ENCODE assay signal across 9 cellular contexts in the genomic region with DNA sequence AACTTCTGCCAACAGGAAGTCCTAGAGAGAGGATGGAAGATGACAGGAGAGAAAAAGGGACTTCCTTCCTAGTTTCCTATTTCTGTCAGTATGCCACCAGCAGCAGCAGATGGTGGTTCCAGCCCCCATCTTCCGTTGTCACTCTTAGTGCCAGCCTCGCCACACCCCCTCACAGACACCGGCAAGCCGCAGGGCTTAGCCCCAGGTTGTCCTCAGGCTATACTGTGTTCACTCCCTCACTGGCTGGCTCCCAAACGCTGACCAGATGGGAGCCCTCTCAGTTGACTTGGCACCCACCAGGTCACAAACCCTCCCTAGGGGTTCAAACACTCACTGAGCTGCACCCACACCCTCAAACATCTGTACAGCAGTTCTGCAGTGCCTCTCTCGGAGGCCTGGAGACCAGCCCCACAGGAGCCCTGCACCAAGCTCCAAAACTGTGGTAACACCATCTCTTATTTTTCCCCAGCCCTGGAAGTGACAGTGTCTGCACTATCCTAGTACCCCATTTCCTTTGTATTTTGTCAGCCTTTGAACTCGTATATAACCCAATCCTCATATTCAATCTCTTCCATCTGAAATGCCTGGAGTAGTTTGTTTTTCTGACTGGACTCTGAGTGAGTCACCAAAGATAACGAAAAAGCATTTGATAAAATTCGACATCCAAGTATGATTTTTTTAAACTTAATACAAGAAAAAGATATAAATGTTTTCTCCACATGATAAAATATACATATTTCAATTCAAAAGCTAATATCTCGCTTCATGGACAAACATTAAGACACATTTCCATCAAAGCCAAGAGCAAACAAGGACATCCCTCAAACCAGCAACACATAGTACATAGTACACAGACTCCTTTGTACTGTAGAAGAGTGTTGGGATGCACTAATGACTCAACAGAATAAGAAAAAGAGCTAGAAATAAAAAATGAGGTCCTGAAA. TPM values are rescaled to one million over a fixed set of nuclear protein-coding genes. Genes with fewer than 3 reads are reported as not detected.
DNase-seq lines count a peak whose midpoint lies in the region; ATAC-seq and TF ChIP-seq lines count a peak whose summit lies in the region.
"Had no signal": no experiment of that assay in that cellular context is flagged by ENCODE, and none has a peak within 500 bp of the region (broad histone marks: within the 10 kb centered on the region; RNA-seq: fewer than 3 reads in every experiment).

No MANE protein-coding gene starts in this region.

- peak overlapping the region; percentile 55 to 68 for H3K27ac ChIP-seq in left lung
- H3K27ac ChIP-seq in aorta (ENCODE audit: low read depth in 1 of 2, low read length in 2 of 2), result peak overlapping the region; percentile 68 to 91

- H3K27me3 ChIP-seq in left lung (no peaks in the 10 kb centered on the region), aorta (ENCODE audit: control insufficient read depth in 1 of 2, insufficient read depth in 2 of 2, low read length in 1 of 2) (no peaks in the 10 kb centered on the region)

- H3K4me1 ChIP-seq in left lung (peaks cover 28 to 62% of the 10 kb centered on the region in 2 donors), aorta (ENCODE audit: control insufficient read depth in 1 of 2, insufficient read depth in 2 of 2, low read length in 2 of 2) (peaks cover 13 to 30% of the 10 kb centered on the region in 2 donors)

- ATAC-seq in left lung (no peak), aorta (ENCODE audit: low FRiP score) (peak; percentile 52), GM19023 (IDR thresholded peaks at IDR 0.05; ENCODE audit: unreplicated experiment) (no peak), HG03442 (IDR thresholded peaks at IDR 0.05; ENCODE audit: unreplicated experiment) (no peak), HG03460 (IDR thresholded peaks at IDR 0.05; ENCODE audit: unreplicated experiment) (no peak)

- DNase-seq in stimulated activated CD4-positive, alpha-beta T cell treated with anti-CD3 and anti-CD28 coated beads, Interleukin-15, amount 100 ng/mL, for 24 hours, result peak; percentile 22
- DNase-seq in stimulated activated CD4-positive, alpha-beta T cell treated with anti-CD3 and anti-CD28 coated beads, Interleukin-2, amount 100 ng/mL, for 48 hours, result no peak
- peak; percentile 64 for DNase-seq in amniotic epithelial cell (ENCODE audit: low read depth)
- DNase-seq in left lung, result peak in 1 of 2 donors; percentile 62
- no peak for DNase-seq in aorta
- DNase-seq: NCI-H510A treated with DMSO at 0.1 percent for 48 hours had no signal

- 22 to 26% methylated on average over 10 of the region's 10 CpGs for WGBS in aorta, 2 donors

- H3K9me3 ChIP-seq in left lung (no peaks in the 10 kb centered on the region), aorta (ENCODE audit: control insufficient read depth, low read length) (no peaks in the 10 kb centered on the region)

- TF ChIP-seq CTCF in left lung (IDR thresholded peaks at IDR 0.05), result no peak

- no peaks in the 10 kb centered on the region for H3K36me3 ChIP-seq in left lung
- H3K36me3 ChIP-seq in aorta (ENCODE audit: control insufficient read depth in 1 of 2, insufficient read depth in 2 of 2, low read length in 1 of 2), result no peaks in the 10 kb centered on the region

- intact Hi-C loops in left lung (cut with DNase I), result no loop called here
- intact Hi-C loops in aorta (cut with DNase I), result loop anchor here in 1 of 2 donors (5.0 kb wide), 1 partner anchor 33 kb away; the partner anchor contains the start of gene SMURF1

- H3K4me3 ChIP-seq in left lung (no peak overlapping the region), aorta (ENCODE audit: low read length in 2 of 2) (no peak overlapping the region)

RNA-seq across cellular contexts. Expression of gene SMURF1, which starts 34.5 kb away (rescaled TPM):
- total RNA-seq in left lung (10 to 100 TPM; 31.5 to 43.4 TPM), aorta (10 to 100 TPM; 37.1 to 47.9 TPM)
- polyA plus RNA-seq in aorta, result 10 to 100 TPM in 1 of 2 donors, 1 to 10 TPM in 1; 8.1 to 23.9 TPM

Comparison
In these comparisons a context has a peak if more than half of its experiments do, and no peak if none do; other contexts are left out.
1. DNase-seq: peak in stimulated activated CD4-positive, alpha-beta T cell treated with anti-CD3 and anti-CD28 coated beads, Interleukin-15, amount 100 ng/mL, for 24 hours (single experiment) and amniotic epithelial cell (single experiment); none in stimulated activated CD4-positive, alpha-beta T cell treated with anti-CD3 and anti-CD28 coated beads, Interleukin-2, amount 100 ng/mL, for 48 hours (0 of 2) and aorta (0 of 2).